Comparison of ENCODE assay signal across 30 cellular contexts in the genomic region with DNA sequence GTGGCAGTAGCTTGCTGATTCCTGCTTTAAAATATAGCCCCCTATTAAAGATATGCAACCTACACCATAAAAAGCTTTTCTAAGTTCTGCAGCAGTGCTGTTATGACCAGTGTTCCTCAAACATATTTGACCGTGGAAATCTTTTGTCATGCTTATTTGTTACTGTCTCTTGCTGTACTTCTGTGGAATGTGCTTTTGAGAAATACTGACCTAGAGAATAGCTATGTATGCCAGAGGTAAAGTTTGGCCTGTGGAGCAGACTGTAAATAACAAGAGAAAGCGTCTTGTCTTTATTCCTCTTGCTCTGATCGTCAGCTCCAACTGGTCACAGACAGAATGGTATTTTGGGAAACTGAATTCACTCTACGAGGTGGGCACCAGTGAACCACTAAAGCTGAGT.
DNase-seq lines count a peak whose midpoint lies in the region; ATAC-seq and TF ChIP-seq lines count a peak whose summit lies in the region.
"Had no signal": no experiment of that assay in that cellular context is flagged by ENCODE, and none has a peak within 500 bp of the region (broad histone marks: within the 10 kb centered on the region; RNA-seq: fewer than 3 reads in every experiment).

No MANE protein-coding gene starts in this region.

- H3K27me3 ChIP-seq in HUES48 (ENCODE audit: control insufficient read depth, insufficient read depth, low read length) (no peaks in the 10 kb centered on the region), adipocyte (replicated peaks; ENCODE audit: control insufficient read depth, insufficient read depth, low read length) (no peaks in the 10 kb centered on the region)
- H3K27me3 ChIP-seq: adrenal gland, breast epithelium, heart left ventricle, ovary, suprapubic skin had no signal

- no peak overlapping the region for H3K9ac ChIP-seq in HUES48 (ENCODE audit: low read depth, low read length)
- H3K9ac ChIP-seq in adipocyte (ENCODE audit: low read length) = no peak overlapping the region

- H3K4me1 ChIP-seq in HUES48 (ENCODE audit: control insufficient read depth, insufficient read depth, low read length) = peaks cover 5% of the 10 kb centered on the region; the same call in 1 of the 2 replicates
- peaks cover 20% of the 10 kb centered on the region for H3K4me1 ChIP-seq in adipocyte (ENCODE audit: control insufficient read depth, insufficient read depth, low read length)
- H3K4me1 ChIP-seq: breast epithelium, lower lobe of right lung, suprapubic skin had no signal

- peak; percentile 48 for DNase-seq in adipocyte (ENCODE audit: low read depth)
- DNase-seq in fibroblast of pulmonary artery (ENCODE audit: low read depth) = peak; percentile 29
- DNase-seq in progenitor cell of endocrine pancreas (ENCODE audit: low spot score, unreplicated experiment) = no peak
- no peak for DNase-seq in Ammon's horn (ENCODE audit: low spot score)
- DNase-seq in activated naive CD4-positive, alpha-beta T cell treated with anti-CD3 and anti-CD28 coated beads, Interleukin-2, amount 50 U/mL, for 16 hours = no peak
- DNase-seq: activated CD4-positive, alpha-beta memory T cell treated with anti-CD3 and anti-CD28 coated beads, Interleukin-2, amount 10 ng/mL, durations not matched to agents 7 days and 5 days; activated CD4-positive, CD25-positive, alpha-beta regulatory T cell treated with anti-CD3 and anti-CD28 coated beads, Interleukin-2, amount 50 U/mL, for 72 hours; activated CD8-positive, alpha-beta memory T cell treated with anti-CD3 and anti-CD28 coated beads, Interleukin-2, amount 50 U/mL, for 4 hours; activated naive CD4-positive, alpha-beta T cell; adrenal gland; effector CD8-positive, alpha-beta T cell; heart left ventricle; lower lobe of right lung; mucosa of descending colon; NCI-H1092 treated with DMSO at 0.1 percent for 48 hours; NCI-H1694 treated with DMSO at 0.1 percent for 48 hours; NCI-H446 treated with DMSO at 0.1 percent for 48 hours; ovary; RPMI8226; stimulated activated naive CD4-positive, alpha-beta T cell; T-helper 17 cell had no signal

- no peaks in the 10 kb centered on the region for H3K9me3 Mint-ChIP-seq in progenitor cell of endocrine pancreas (ENCODE audit: low read depth)
- H3K9me3 Mint-ChIP-seq: activated CD4-positive, alpha-beta memory T cell treated with anti-CD3 and anti-CD28 coated beads, Interleukin-2, amount 10 ng/mL, durations not matched to agents 7 days and 5 days; CD14-positive monocyte had no signal

- no peaks in the 10 kb centered on the region for H3K36me3 ChIP-seq in HUES48 (ENCODE audit: control insufficient read depth, insufficient read depth, low read length)
- H3K36me3 ChIP-seq in adipocyte (ENCODE audit: control insufficient read depth, insufficient read depth, low read length, severe bottlenecking) = no peaks in the 10 kb centered on the region
- H3K36me3 ChIP-seq: adrenal gland, breast epithelium, heart left ventricle, lower lobe of right lung, ovary, suprapubic skin had no signal

- no peak overlapping the region for H3K4me3 Mint-ChIP-seq in progenitor cell of endocrine pancreas (ENCODE audit: low read depth)
- H3K4me3 Mint-ChIP-seq: activated CD4-positive, alpha-beta memory T cell treated with anti-CD3 and anti-CD28 coated beads, Interleukin-2, amount 10 ng/mL, durations not matched to agents 7 days and 5 days; CD14-positive monocyte; T-helper 17 cell had no signal

- no peaks in the 10 kb centered on the region for H3K9me3 ChIP-seq in HUES48 (ENCODE audit: control insufficient read depth, insufficient read depth, low read length)
- no peaks in the 10 kb centered on the region for H3K9me3 ChIP-seq in adipocyte (ENCODE audit: control insufficient read depth, low read length)
- H3K9me3 ChIP-seq: adrenal gland, breast epithelium, heart left ventricle, lower lobe of right lung, mucosa of descending colon, ovary, suprapubic skin had no signal

- peaks cover 13% of the 10 kb centered on the region for H3K4me1 Mint-ChIP-seq in progenitor cell of endocrine pancreas (ENCODE audit: low read depth)
- H3K4me1 Mint-ChIP-seq: activated CD4-positive, alpha-beta memory T cell treated with anti-CD3 and anti-CD28 coated beads, Interleukin-2, amount 10 ng/mL, durations not matched to agents 7 days and 5 days; CD14-positive monocyte had no signal

- peak overlapping the region; percentile 17 for H3K27ac Mint-ChIP-seq in progenitor cell of endocrine pancreas
- H3K27ac Mint-ChIP-seq: activated CD4-positive, alpha-beta memory T cell treated with anti-CD3 and anti-CD28 coated beads, Interleukin-2, amount 10 ng/mL, durations not matched to agents 7 days and 5 days; CD14-positive monocyte; T-helper 17 cell had no signal

- H3K27me3 Mint-ChIP-seq in progenitor cell of endocrine pancreas = no peaks in the 10 kb centered on the region
- H3K27me3 Mint-ChIP-seq: activated CD4-positive, alpha-beta memory T cell treated with anti-CD3 and anti-CD28 coated beads, Interleukin-2, amount 10 ng/mL, durations not matched to agents 7 days and 5 days; T-helper 17 cell had no signal

- peaks cover 10% of the 10 kb centered on the region for H3K36me3 Mint-ChIP-seq in progenitor cell of endocrine pancreas (ENCODE audit: insufficient read depth)

- H3K4me3 ChIP-seq in HUES48 (ENCODE audit: low read depth, low read length) (no peak overlapping the region), adipocyte (ENCODE audit: low read length) (no peak overlapping the region), fibroblast of pulmonary artery (replicated peaks; ENCODE audit: low read depth, low read length) (no peak overlapping the region)
- H3K4me3 ChIP-seq: adrenal gland, breast epithelium, coronary artery, heart left ventricle, K562, lower lobe of right lung, mucosa of descending colon, ovary, skin epidermis, suprapubic skin had no signal

- H3K27ac ChIP-seq in HUES48 (ENCODE audit: low read depth, low read length) = peak overlapping the region; percentile 6
- H3K27ac ChIP-seq: adrenal gland, breast epithelium, coronary artery, lower lobe of right lung, ovary, skin epidermis, suprapubic skin had no signal

- TF ChIP-seq CTCF in fibroblast of pulmonary artery (IDR thresholded peaks at IDR 0.05; ENCODE audit: low read length, missing control alignments) = no peak
- TF ChIP-seq CTCF in progenitor cell of endocrine pancreas (IDR thresholded peaks at IDR 0.05; ENCODE audit: unreplicated experiment) = no peak

- ATAC-seq in GM21390 (IDR thresholded peaks at IDR 0.05; ENCODE audit: unreplicated experiment) (no peak), HG02938 (IDR thresholded peaks at IDR 0.05; ENCODE audit: unreplicated experiment) (no peak)
- ATAC-seq: K562, lower lobe of right lung, mucosa of descending colon, T-helper 17 cell had no signal

Comparison
In these comparisons a context has a peak if more than half of its experiments do, and no peak if none do; other contexts are left out.
1. DNase-seq: peak in adipocyte (single experiment) and fibroblast of pulmonary artery (single experiment); none in progenitor cell of endocrine pancreas (single experiment), Ammon's horn (single experiment) and activated naive CD4-positive, alpha-beta T cell treated with anti-CD3 and anti-CD28 coated beads, Interleukin-2, amount 50 U/mL, for 16 hours (single experiment).